ENCODE assay signal across 8 cellular contexts in the genomic region with DNA sequence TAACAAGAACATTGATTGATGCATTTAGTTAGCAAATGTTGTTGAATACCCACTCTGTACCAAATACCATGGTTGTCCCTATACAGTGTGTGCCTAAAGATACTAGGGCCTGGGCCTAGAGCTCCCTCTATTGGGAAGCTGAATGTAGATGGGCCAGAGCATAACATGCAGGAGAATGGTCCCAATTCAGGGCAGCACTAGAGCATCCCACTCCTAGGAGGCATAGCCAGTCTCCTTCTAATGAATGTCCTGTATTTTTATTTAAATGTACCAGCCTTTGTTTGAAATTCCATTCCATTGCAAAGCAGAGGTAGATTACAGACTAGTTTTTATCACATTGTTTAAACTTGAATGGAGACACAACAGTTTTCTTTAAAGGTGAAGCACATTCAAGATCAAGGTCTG.
DNase-seq lines count a peak whose midpoint lies in the region; ATAC-seq and TF ChIP-seq lines count a peak whose summit lies in the region.

No MANE protein-coding gene starts in this region.

- intact Hi-C loops in CD4-positive, alpha-beta memory T cell (cut with micrococcal nuclease): loop anchor here (1.0 kb wide), 1 partner anchor 155 kb away; no protein-coding TSS in a partner anchor
- intact Hi-C loops in ovary (cut with DNase I): loop anchor here in 3 of 4 donors (2.0 to 10.0 kb wide), 3 partner anchors 150 to 153 kb away; a partner anchor contains a TSS
- intact Hi-C loops in posterior vena cava (cut with DNase I): no loop called here

- H3K36me3 ChIP-seq in CD4-positive, alpha-beta memory T cell (ENCODE audit: insufficient read depth, low read length): no peaks in the 10 kb centered on the region
- H3K36me3 ChIP-seq in ovary: no peaks in the 10 kb centered on the region

- TF ChIP-seq POLR2A in ovary (IDR thresholded peaks at IDR 0.05): no peak

- no peaks in the 10 kb centered on the region for H3K27me3 Mint-ChIP-seq in CD4-positive, alpha-beta memory T cell

- H3K4me3 ChIP-seq in CD4-positive, alpha-beta memory T cell (ENCODE audit: low read length in 2 of 2): no peak overlapping the region
- H3K4me3 ChIP-seq in ovary: no peak overlapping the region

- no peak overlapping the region for H3K4me3 Mint-ChIP-seq in CD4-positive, alpha-beta memory T cell

- H3K27me3 ChIP-seq in CD4-positive, alpha-beta memory T cell (ENCODE audit: insufficient read depth, low read length): no peaks in the 10 kb centered on the region
- H3K27me3 ChIP-seq in ovary: no peaks in the 10 kb centered on the region

- POLR2A ChIA-PET in CD4-positive, alpha-beta memory T cell (lab: Charles Lee; ENCODE audit: partially characterized antibody): no interaction called here

- no peak for TF ChIP-seq EP300 in ovary (IDR thresholded peaks at IDR 0.05)

- no peaks in the 10 kb centered on the region for H3K36me3 Mint-ChIP-seq in CD4-positive, alpha-beta memory T cell

- H3K4me1 Mint-ChIP-seq in CD4-positive, alpha-beta memory T cell: no peaks in the 10 kb centered on the region

- ATAC-seq in GM18861 (IDR thresholded peaks at IDR 0.05; ENCODE audit: unreplicated experiment) (peak; percentile 93), HG02973 (IDR thresholded peaks at IDR 0.05; ENCODE audit: unreplicated experiment) (peak; percentile 82)

- peak in 3 of 5 donors; percentile 9 to 24 (median 17) for DNase-seq in CD4-positive, alpha-beta memory T cell
- peak; percentile 24 for DNase-seq in NCI-H1694 (lab: John Stamatoyannopoulos, UW)
- DNase-seq in activated CD4-positive, alpha-beta T cell treated with anti-CD3 and anti-CD28 coated beads, Interleukin-2, amount 50 U/mL, for 1 hour: peak; percentile 1
- peak; percentile 59 for DNase-seq in foreskin melanocyte
- DNase-seq in ovary: peak in 4 of 5 donors; percentile 25 to 57 (median 38)
- no peak for DNase-seq in posterior vena cava (ENCODE audit: low spot score)

- H3K9me3 Mint-ChIP-seq in CD4-positive, alpha-beta memory T cell: no peaks in the 10 kb centered on the region

- H3K9me3 ChIP-seq in CD4-positive, alpha-beta memory T cell (ENCODE audit: control insufficient read depth in 1 of 2, low read length in 2 of 2): no peaks in the 10 kb centered on the region
- no peaks in the 10 kb centered on the region for H3K9me3 ChIP-seq in ovary

- no peaks in the 10 kb centered on the region for H3K4me1 ChIP-seq in CD4-positive, alpha-beta memory T cell (ENCODE audit: insufficient read depth, low read length)
- no peaks in the 10 kb centered on the region for H3K4me1 ChIP-seq in ovary (ENCODE audit: insufficient read depth)

- CTCF ChIA-PET in CD4-positive, alpha-beta memory T cell (lab: Charles Lee; ENCODE audit: partially characterized antibody): interaction anchor here (1.2 to 1.5 kb wide), 5 partner anchors 9 to 157 kb away, joined by 3 to 5 read pairs (median 3); no protein-coding TSS in a partner anchor

- peak in 2 of 3 donors; percentile 29 to 38 for TF ChIP-seq CTCF in ovary (IDR thresholded peaks at IDR 0.05)

- H3K27ac ChIP-seq in CD4-positive, alpha-beta memory T cell (ENCODE audit: low read depth, low read length): no peak overlapping the region
- no peak overlapping the region for H3K27ac ChIP-seq in ovary

- no peak overlapping the region for H3K27ac Mint-ChIP-seq in CD4-positive, alpha-beta memory T cell

Comparison
In these comparisons a context has a peak if more than half of its experiments do, and no peak if none do; other contexts are left out.
1. intact Hi-C loops: an anchor here in CD4-positive, alpha-beta memory T cell (1.0 kb wide) and ovary (2.0 to 10.0 kb wide); none called in posterior vena cava.